8 cellular contexts compared by ENCODE assay signal in genomic region chr5:40798856-40799210, GRCh38. TPM values are rescaled to one million over a fixed set of nuclear protein-coding genes. Genes with fewer than 3 reads are reported as not detected.
DNase-seq lines count a peak whose midpoint lies in the region; ATAC-seq and TF ChIP-seq lines count a peak whose summit lies in the region.

No MANE protein-coding gene starts in this region.

- no peak for ATAC-seq in naive thymus-derived CD4-positive, alpha-beta T cell
- ATAC-seq in GM18498 (IDR thresholded peaks at IDR 0.05; ENCODE audit: unreplicated experiment): no peak
- no peak for ATAC-seq in HG03442 (IDR thresholded peaks at IDR 0.05; ENCODE audit: unreplicated experiment)

- TF ChIP-seq CTCF in AG04449 (IDR thresholded peaks at IDR 0.05; ENCODE audit: insufficient read depth, low read length, missing control alignments): no peak

- H3K4me3 ChIP-seq in AG04449 (ENCODE audit: low read depth, low read length) (peak overlapping the region; percentile 97), Karpas-422 (ENCODE audit: low read length) (peak overlapping the region; percentile 97)
- peak overlapping the region; percentile 98 for H3K4me3 ChIP-seq in naive thymus-derived CD4-positive, alpha-beta T cell (ENCODE audit: low read length)

- H3K27me3 ChIP-seq in Karpas-422 (ENCODE audit: low read length): no peaks in the 10 kb centered on the region
- H3K27me3 ChIP-seq in naive thymus-derived CD4-positive, alpha-beta T cell (ENCODE audit: control insufficient read depth in 2 of 2, insufficient read depth in 2 of 2, low read length in 2 of 2): no peaks in the 10 kb centered on the region

- peaks cover 6% of the 10 kb centered on the region for H3K36me3 ChIP-seq in Karpas-422 (ENCODE audit: insufficient read depth, low read length)
- no peaks in the 10 kb centered on the region for H3K36me3 ChIP-seq in naive thymus-derived CD4-positive, alpha-beta T cell (ENCODE audit: control insufficient read depth in 2 of 3, insufficient read depth in 3 of 3, low read length in 3 of 3)

- no peaks in the 10 kb centered on the region for H3K9me3 ChIP-seq in Karpas-422 (ENCODE audit: low read length)
- no peaks in the 10 kb centered on the region for H3K9me3 ChIP-seq in naive thymus-derived CD4-positive, alpha-beta T cell (ENCODE audit: control insufficient read depth in 2 of 3, low read length in 3 of 3)

- peak overlapping the region; percentile 86 to 96 (median 94) for H3K4me3 Mint-ChIP-seq in naive thymus-derived CD4-positive, alpha-beta T cell

- H3K27ac ChIP-seq in Karpas-422 (ENCODE audit: low read length): no peak overlapping the region
- H3K27ac ChIP-seq in cingulate gyrus (ENCODE audit: low read depth, low read length): peak overlapping the region; percentile 93
- peak overlapping the region; percentile 86 for H3K27ac ChIP-seq in naive thymus-derived CD4-positive, alpha-beta T cell (ENCODE audit: low read depth, low read length)

- no peak for DNase-seq in AG04449 (ENCODE audit: low read depth, low spot score)
- no peak for DNase-seq in Karpas-422
- no peak for DNase-seq in naive thymus-derived CD4-positive, alpha-beta T cell
- no peak for DNase-seq in islet precursor cell
- DNase-seq in NCI-H2081 treated with DMSO at 0.1 percent for 48 hours (lab: John Stamatoyannopoulos, UW): no peak

- POLR2A ChIA-PET in AG04449 (lab: Yijun Ruan, JAX): interaction anchor here (0.6 to 1.5 kb wide), 2 partner anchors 9 to 36 kb away, joined by 3 to 4 read pairs; partner anchors contain the start of gene RPL37
- POLR2A ChIA-PET in naive thymus-derived CD4-positive, alpha-beta T cell (lab: Charles Lee): interaction anchor here (0.6 to 1.0 kb wide), 2 partner anchors 30 to 1126 kb away, joined by 3 to 5 read pairs; partner anchors contain the start of gene FBXO4

- H2AFZ ChIP-seq in Karpas-422 (ENCODE audit: low read length): peak overlapping the region; percentile 100

- CTCF ChIA-PET in AG04449 (lab: Yijun Ruan, JAX): interaction anchor here (0.6 to 1.0 kb wide), 6 partner anchors 17 to 262 kb away, joined by 3 to 5 read pairs (median 4); no protein-coding TSS in a partner anchor
- CTCF ChIA-PET in naive thymus-derived CD4-positive, alpha-beta T cell (lab: Charles Lee): interaction anchor here (0.6 to 0.8 kb wide), 3 partner anchors 11 to 78 kb away, joined by 3 read pairs; partner anchors contain the start of gene RPL37

- intact Hi-C loops in naive thymus-derived CD4-positive, alpha-beta T cell (cut with micrococcal nuclease): loop anchor here (1.0 kb wide), 6 partner anchors 36 to 1126 kb away; partner anchors contain the start of genes RIMOC1 (in 2 of the 2), RPL37 (in 2 of the 2), TTC33 (in 2 of the 2) and FBXO4 (in 1 of the 2)

- peaks cover 0 to 21% (median 0%) of the 10 kb centered on the region in 5 donors for H3K36me3 Mint-ChIP-seq in naive thymus-derived CD4-positive, alpha-beta T cell

- H3K27ac Mint-ChIP-seq in naive thymus-derived CD4-positive, alpha-beta T cell: peak overlapping the region; percentile 74 to 96 (median 89)

- no peaks in the 10 kb centered on the region for H4K20me1 ChIP-seq in Karpas-422 (ENCODE audit: insufficient read depth, low read depth, low read length)

- H3K79me2 ChIP-seq in Karpas-422 (ENCODE audit: low read length): peaks cover 41% of the 10 kb centered on the region

- H3K9me2 ChIP-seq in Karpas-422 (replicated peaks; ENCODE audit: insufficient read depth, low read length): no peaks in the 10 kb centered on the region

- H3K27me3 Mint-ChIP-seq in naive thymus-derived CD4-positive, alpha-beta T cell: peaks cover 0 to 17% (median 0%) of the 10 kb centered on the region in 5 donors

- H3K9me3 Mint-ChIP-seq in naive thymus-derived CD4-positive, alpha-beta T cell: no peaks in the 10 kb centered on the region

- peak overlapping the region; percentile 97 for H3K9ac ChIP-seq in Karpas-422 (ENCODE audit: low read length)

- peaks cover 23 to 49% (median 38%) of the 10 kb centered on the region in 7 donors for H3K4me1 Mint-ChIP-seq in naive thymus-derived CD4-positive, alpha-beta T cell

- H3K4me1 ChIP-seq in Karpas-422 (ENCODE audit: low read length): peaks cover 24% of the 10 kb centered on the region
- peaks cover 10 to 12% of the 10 kb centered on the region in 2 donors for H3K4me1 ChIP-seq in naive thymus-derived CD4-positive, alpha-beta T cell (ENCODE audit: control insufficient read depth in 2 of 2, insufficient read depth in 2 of 2, low read length in 2 of 2)

- peak overlapping the region; percentile 84 for H3K4me2 ChIP-seq in Karpas-422 (ENCODE audit: low read depth, low read length, poor library complexity, severe bottlenecking)

RNA-seq across cellular contexts. Expression of gene PRKAA1, which starts 0.7 kb away (rescaled TPM):
- total RNA-seq in Karpas-422 (2014; rRNA removed; shearing (Covaris generic); ENCODE audit: low replicate concordance): 53.0 and 62.2 TPM in 2 replicates
- total RNA-seq in naive thymus-derived CD4-positive, alpha-beta T cell: 100 to 1,000 TPM in 1 of 5 experiments, 10 to 100 TPM in 4; 65.5 to 103 (median 98.1) TPM
- polyA plus RNA-seq in naive thymus-derived CD4-positive, alpha-beta T cell: 10 to 100 TPM; 38.3 to 49.2 TPM

RNA-seq across cellular contexts. Expression of gene RPL37, which starts 36.2 kb away (rescaled TPM):
- 3,939 and 6,611 TPM in 2 replicates for total RNA-seq in Karpas-422 (2014; rRNA removed; shearing (Covaris generic); ENCODE audit: low replicate concordance)
- total RNA-seq in naive thymus-derived CD4-positive, alpha-beta T cell: 1,000 to 10,000 TPM; 1,642 to 2,808 (median 2,710) TPM
- polyA plus RNA-seq in naive thymus-derived CD4-positive, alpha-beta T cell: 1,000 to 10,000 TPM; 1,657 to 2,827 TPM

RNA-seq across cellular contexts. Expression of gene CARD6, which starts 42.3 kb away (rescaled TPM):
- 0.43 and 1.0 TPM in 2 replicates for total RNA-seq in Karpas-422 (2014; rRNA removed; shearing (Covaris generic); ENCODE audit: low replicate concordance)
- total RNA-seq in naive thymus-derived CD4-positive, alpha-beta T cell: 1 to 10 TPM; 1.2 to 5.3 (median 2.9) TPM
- polyA plus RNA-seq in naive thymus-derived CD4-positive, alpha-beta T cell: 1 to 10 TPM; 2.3 to 3.2 TPM

RNA-seq across cellular contexts. Expression of gene TTC33, which starts 43.1 kb away (rescaled TPM):
- total RNA-seq in Karpas-422 (2014; rRNA removed; shearing (Covaris generic); ENCODE audit: low replicate concordance): 17.0 and 18.5 TPM in 2 replicates
- total RNA-seq in naive thymus-derived CD4-positive, alpha-beta T cell: 10 to 100 TPM in 3 of 5 experiments, 1 to 10 TPM in 2; 7.0 to 17.2 (median 14.0) TPM
- 10 to 100 TPM; 13.2 to 19.0 TPM for polyA plus RNA-seq in naive thymus-derived CD4-positive, alpha-beta T cell
